ENCODE assay signal across 8 cellular contexts in genomic region chr5:10595678-10596309, GRCh38. TPM values are rescaled to one million over a fixed set of nuclear protein-coding genes. Genes with fewer than 3 reads are reported as not detected.
DNase-seq lines count a peak whose midpoint lies in the region; ATAC-seq and TF ChIP-seq lines count a peak whose summit lies in the region.

No MANE protein-coding gene starts in this region.

- peaks cover 15% of the 10 kb centered on the region for H3K9me1 ChIP-seq in IMR-90 (ENCODE audit: insufficient read depth, low read length)

- H4K8ac ChIP-seq in IMR-90 (ENCODE audit: low read depth in 2 of 2, low read length in 2 of 2): peak overlapping the region; percentile 45 to 80

- H2AK5ac ChIP-seq in IMR-90 (ENCODE audit: low read depth, low read length): peak overlapping the region; percentile 99

- no peak overlapping the region for H3K56ac ChIP-seq in IMR-90 (ENCODE audit: extremely low read depth, insufficient read depth, low read length)

- POLR2A ChIA-PET in IMR-90 (lab: Charles Lee; ENCODE audit: unreplicated experiment): no interaction called here

- H3K9me3 Mint-ChIP-seq in activated T-helper 1 cell treated with anti-CD3 and anti-CD28 coated beads, Interleukin-12 subunit alpha, Interleukin-12 subunit beta, Interleukin-2, Interleukin-4 antibody, amounts not matched to agents 30 ng/mL and 10 ng/mL and 1 ng/mL, durations not matched to agents 14 hours and 24 hours and 36 hours: peaks cover 4% of the 10 kb centered on the region
- peaks cover 24% of the 10 kb centered on the region for H3K9me3 Mint-ChIP-seq in glutamatergic neuron (ENCODE audit: unreplicated experiment)

- H2BK5ac ChIP-seq in IMR-90 (ENCODE audit: low read depth, low read length, poor library complexity, severe bottlenecking): peak overlapping the region; percentile 40

- BruUV-seq in IMR-90 (replicated peaks; lab: Mats Ljungman, UMichigan): no TSS peak

- peaks cover 18 to 53% of the 10 kb centered on the region in 2 experiments; a peak in 3 of 4 replicates for H3K79me1 ChIP-seq in IMR-90 (ENCODE audit: low read depth in 1 of 2, low read length in 2 of 2)

- H4K91ac ChIP-seq in IMR-90 (ENCODE audit: insufficient read depth, low read depth, low read length): peak overlapping the region; percentile 60

- H3K4me3 ChIP-seq in IMR-90 (ENCODE audit: insufficient read depth, low read depth, low read length): peak overlapping the region; percentile 7; the same call in 1 of the 2 replicates

- dilution Hi-C loops in IMR-90 (cut with HindIII; ENCODE audit: low sequenced_read_pairs, unreplicated experiment): no loop called here

- no peak for TF ChIP-seq CTCF in IMR-90 (conservative IDR thresholded peaks at IDR 0.05; ENCODE audit: low read depth, low read length)
- TF ChIP-seq CTCF in glutamatergic neuron (IDR thresholded peaks at IDR 0.05; ENCODE audit: partially characterized antibody, unreplicated experiment): no peak

- peak overlapping the region; percentile 20; the same call in 1 of the 2 replicates for H3K23ac ChIP-seq in IMR-90 (ENCODE audit: low read depth, low read length)

- peak overlapping the region; percentile 47 for H3K4ac ChIP-seq in IMR-90 (ENCODE audit: low read depth, low read length)

- no peak for TF ChIP-seq RAD21 in IMR-90 (IDR thresholded peaks at IDR 0.05; ENCODE audit: low read length)

- H2AK9ac ChIP-seq in IMR-90 (replicated peaks; ENCODE audit: low read depth, low read length, poor library complexity): peak overlapping the region; percentile 42

- WGBS in IMR-90 (ENCODE audit: extremely low coverage in 2 of 2, insufficient read length in 1 of 2), 2 experiments: 100% methylated on average over 1 of the region's 8 CpGs; no CpG with 5 or more reads in 1 of the 2 experiments

- DNase-seq in IMR-90 (peak; percentile 92), glutamatergic neuron (no peak), AML-193 (lab: John Stamatoyannopoulos, UW) (no peak), NCI-H748 (lab: John Stamatoyannopoulos, UW; ENCODE audit: unreplicated experiment) (no peak)
- DNase-seq in activated T-helper 1 cell treated with anti-CD3 and anti-CD28 coated beads, Interleukin-12 subunit alpha, Interleukin-12 subunit beta, Interleukin-2, Interleukin-4 antibody, amounts not matched to agents 30 ng/mL and 10 ng/mL and 1 ng/mL, durations not matched to agents 14 hours and 24 hours and 36 hours (ENCODE audit: low spot score): peak; percentile 54
- peak; percentile 34 to 37 for DNase-seq in stimulated activated CD4-positive, alpha-beta T cell treated with anti-CD3 and anti-CD28 coated beads, Interleukin-15, amount 100 ng/mL, for 48 hours (ENCODE audit: low read depth in 2 of 2)

- H2BK20ac ChIP-seq in IMR-90 (ENCODE audit: low read depth, low read length): peak overlapping the region; percentile 64

- peak overlapping the region; percentile 7 for H2AFZ ChIP-seq in IMR-90 (replicated peaks; ENCODE audit: low read length, poor library complexity)

- TF ChIP-seq POLR2A in IMR-90 (IDR thresholded peaks at IDR 0.05; ENCODE audit: low read depth, low read length): no peak

- no peaks in the 10 kb centered on the region for H3K9me3 ChIP-seq in IMR-90 (ENCODE audit: control insufficient read depth, insufficient read depth, low read length)

- intact Hi-C loops in IMR-90 (cut with micrococcal nuclease): no loop called here
- intact Hi-C loops in activated T-helper 1 cell treated with anti-CD3 and anti-CD28 coated beads, Interleukin-12 subunit alpha, Interleukin-12 subunit beta, Interleukin-2, Interleukin-4 antibody, amounts not matched to agents 30 ng/mL and 10 ng/mL and 1 ng/mL, durations not matched to agents 14 hours and 24 hours and 36 hours (cut with micrococcal nuclease): loop anchor here (1.0 to 2.0 kb wide), 6 partner anchors 9 to 241 kb away; partner anchors contain the start of gene ANKRD33B

- no peaks in the 10 kb centered on the region for H3K36me3 ChIP-seq in IMR-90 (ENCODE audit: control insufficient read depth, insufficient read depth, low read length)

- H3K4me3 Mint-ChIP-seq in activated T-helper 1 cell treated with anti-CD3 and anti-CD28 coated beads, Interleukin-12 subunit alpha, Interleukin-12 subunit beta, Interleukin-2, Interleukin-4 antibody, amounts not matched to agents 30 ng/mL and 10 ng/mL and 1 ng/mL, durations not matched to agents 14 hours and 24 hours and 36 hours: peak overlapping the region; percentile 9
- no peak overlapping the region for H3K4me3 Mint-ChIP-seq in glutamatergic neuron (ENCODE audit: unreplicated experiment)

- H3K4me2 ChIP-seq in IMR-90 (ENCODE audit: low read depth, low read length): peak overlapping the region; percentile 76

- peak overlapping the region; percentile 6; the same call in 2 of the 3 replicates for H2BK15ac ChIP-seq in IMR-90 (ENCODE audit: low read depth, low read length)

- peak overlapping the region; percentile 3; the same call in 1 of the 2 replicates for H3K9ac ChIP-seq in IMR-90 (ENCODE audit: low read depth, low read length)

- peaks cover 26% of the 10 kb centered on the region; the same call in 1 of the 2 replicates for H4K20me1 ChIP-seq in IMR-90 (ENCODE audit: insufficient read depth, low read length)

- peak; percentile 41 for ATAC-seq in GM19328 (IDR thresholded peaks at IDR 0.05; ENCODE audit: unreplicated experiment)
- peak; percentile 86 for ATAC-seq in IMR-90 (ENCODE audit: low read depth)
- ATAC-seq in GM21737 (IDR thresholded peaks at IDR 0.05; ENCODE audit: unreplicated experiment): no peak

- in situ Hi-C loops in IMR-90 (cut with MboI; ENCODE audit: low sequenced_read_pairs): no loop called here

- H3K27ac Mint-ChIP-seq in activated T-helper 1 cell treated with anti-CD3 and anti-CD28 coated beads, Interleukin-12 subunit alpha, Interleukin-12 subunit beta, Interleukin-2, Interleukin-4 antibody, amounts not matched to agents 30 ng/mL and 10 ng/mL and 1 ng/mL, durations not matched to agents 14 hours and 24 hours and 36 hours: peak overlapping the region; percentile 44
- H3K27ac Mint-ChIP-seq in glutamatergic neuron (ENCODE audit: unreplicated experiment): peak overlapping the region; percentile 92

- H3K4me1 Mint-ChIP-seq in activated T-helper 1 cell treated with anti-CD3 and anti-CD28 coated beads, Interleukin-12 subunit alpha, Interleukin-12 subunit beta, Interleukin-2, Interleukin-4 antibody, amounts not matched to agents 30 ng/mL and 10 ng/mL and 1 ng/mL, durations not matched to agents 14 hours and 24 hours and 36 hours (ENCODE audit: low read depth): peaks cover 77% of the 10 kb centered on the region
- peaks cover 28% of the 10 kb centered on the region for H3K4me1 Mint-ChIP-seq in glutamatergic neuron (ENCODE audit: low read depth, unreplicated experiment)

- CTCF ChIA-PET in IMR-90 (lab: Yijun Ruan, JAX): interaction anchor here (0.5 to 0.9 kb wide), 2 partner anchors 32 to 96 kb away, joined by 3 read pairs; no protein-coding TSS in a partner anchor

- H3K27me3 Mint-ChIP-seq in activated T-helper 1 cell treated with anti-CD3 and anti-CD28 coated beads, Interleukin-12 subunit alpha, Interleukin-12 subunit beta, Interleukin-2, Interleukin-4 antibody, amounts not matched to agents 30 ng/mL and 10 ng/mL and 1 ng/mL, durations not matched to agents 14 hours and 24 hours and 36 hours (ENCODE audit: insufficient read depth): peaks cover 4% of the 10 kb centered on the region
- peaks cover 6% of the 10 kb centered on the region for H3K27me3 Mint-ChIP-seq in glutamatergic neuron (ENCODE audit: unreplicated experiment)

- peak overlapping the region; percentile 75 for H2BK120ac ChIP-seq in IMR-90 (ENCODE audit: low read depth, low read length)

- H3K36me3 Mint-ChIP-seq in activated T-helper 1 cell treated with anti-CD3 and anti-CD28 coated beads, Interleukin-12 subunit alpha, Interleukin-12 subunit beta, Interleukin-2, Interleukin-4 antibody, amounts not matched to agents 30 ng/mL and 10 ng/mL and 1 ng/mL, durations not matched to agents 14 hours and 24 hours and 36 hours (ENCODE audit: low read depth): peaks cover 12% of the 10 kb centered on the region
- H3K36me3 Mint-ChIP-seq in glutamatergic neuron (ENCODE audit: unreplicated experiment): no peaks in the 10 kb centered on the region

- H3K4me1 ChIP-seq in IMR-90 (ENCODE audit: control insufficient read depth, insufficient read depth, low read length): peaks cover 17% of the 10 kb centered on the region

- H3K18ac ChIP-seq in IMR-90 (ENCODE audit: low read depth, low read length): peak overlapping the region; percentile 51

- H3K14ac ChIP-seq in IMR-90 (replicated peaks; ENCODE audit: low read depth, low read length): peak overlapping the region; percentile 30; the same call in 1 of the 2 replicates

- H3K27me3 ChIP-seq in IMR-90 (ENCODE audit: control insufficient read depth, insufficient read depth, low read length): no peaks in the 10 kb centered on the region

- H4K5ac ChIP-seq in IMR-90 (ENCODE audit: low read depth, low read length): peak overlapping the region; percentile 71

- H3K27ac ChIP-seq in IMR-90 (ENCODE audit: insufficient read depth, low read length): peak overlapping the region; percentile 45; the same call in 1 of the 2 replicates

TF ChIP-seq in IMR-90, 13 proteins besides CTCF, POLR2A, EP300 and RAD21:
- TF ChIP-seq FOS (IDR thresholded peaks at IDR 0.05; ENCODE audit: low read depth, low read length) (peak; percentile 75), NFE2L2 (IDR thresholded peaks at IDR 0.05; ENCODE audit: low read depth, low read length) (no peak; the same call in 1 of the 2 replicates), MAFK (IDR thresholded peaks at IDR 0.05; ENCODE audit: low read depth, low read length) (peak; percentile 51; the same call in 1 of the 2 replicates)

RNA-seq across cellular contexts. Expression of gene ANKRD33B, which starts 31.9 kb away (rescaled TPM):
- total RNA-seq in IMR-90 (2012; rRNA removed) (2.5 and 2.8 TPM in 2 replicates), glutamatergic neuron (ENCODE audit: unreplicated experiment) (14.5 TPM)
- 3.3 and 3.8 TPM in 2 replicates for polyA plus RNA-seq in IMR-90 (2012; rRNA removed)
- polyA plus RNA-seq in IMR-90 (2012; cell fraction: cytosol; rRNA removed): 2.2 and 3.2 TPM in 2 replicates
- 13.5 and 13.8 TPM in 2 replicates for polyA plus RNA-seq in IMR-90 (2012; cell fraction: nucleus; rRNA removed; ENCODE audit: low replicate concordance)
- 21.4 and 21.5 TPM in 2 replicates for total RNA-seq in activated T-helper 1 cell treated with anti-CD3 and anti-CD28 coated beads, Interleukin-12 subunit alpha, Interleukin-12 subunit beta, Interleukin-2, Interleukin-4 antibody, amounts not matched to agents 30 ng/mL and 10 ng/mL and 1 ng/mL, durations not matched to agents 14 hours and 24 hours and 36 hours

Comparison
In these comparisons a context has a peak if more than half of its experiments do, and no peak if none do; other contexts are left out.
1. DNase-seq: peak in IMR-90 (single experiment), activated T-helper 1 cell treated with anti-CD3 and anti-CD28 coated beads, Interleukin-12 subunit alpha, Interleukin-12 subunit beta, Interleukin-2, Interleukin-4 antibody, amounts not matched to agents 30 ng/mL and 10 ng/mL and 1 ng/mL, durations not matched to agents 14 hours and 24 hours and 36 hours (single experiment) and stimulated activated CD4-positive, alpha-beta T cell treated with anti-CD3 and anti-CD28 coated beads, Interleukin-15, amount 100 ng/mL, for 48 hours (2 of 2); none in glutamatergic neuron (single experiment), AML-193 (0 of 2) and NCI-H748 (single experiment).